Comparison of ENCODE assay signal across 13 cellular contexts in genomic region chr3:50444782-50445181, GRCh38. TPM values are rescaled to one million over a fixed set of nuclear protein-coding genes. Genes with fewer than 3 reads are reported as not detected.
DNase-seq lines count a peak whose midpoint lies in the region; ATAC-seq and TF ChIP-seq lines count a peak whose summit lies in the region.
"Had no signal": no experiment of that assay in that cellular context is flagged by ENCODE, and none has a peak within 500 bp of the region (broad histone marks: within the 10 kb centered on the region; RNA-seq: fewer than 3 reads in every experiment).

No MANE protein-coding gene starts in this region.

- POLR2A ChIA-PET in CD8-positive, alpha-beta T cell (lab: Charles Lee): no interaction called here

- H3K27ac ChIP-seq in C4-2B (peak overlapping the region; percentile 66), upper lobe of right lung (peak overlapping the region; percentile 66)
- H3K27ac ChIP-seq in CD8-positive, alpha-beta T cell (ENCODE audit: low read depth, low read length): no peak overlapping the region
- H3K27ac ChIP-seq: A549, GM23248, HL-60 had no signal

- no peaks in the 10 kb centered on the region for H3K36me3 ChIP-seq in upper lobe of right lung
- H3K36me3 ChIP-seq in CD8-positive, alpha-beta T cell (ENCODE audit: insufficient read depth, low read length): no peaks in the 10 kb centered on the region

- CTCF ChIA-PET in CD8-positive, alpha-beta T cell (lab: Charles Lee): interaction anchor here (4.5 kb wide), 1 partner anchor 97 kb away, joined by 21 read pairs; no protein-coding TSS in a partner anchor

- H3K4me1 Mint-ChIP-seq in effector memory CD8-positive, alpha-beta T cell (ENCODE audit: low read depth in 2 of 2): peaks cover 9 to 38% of the 10 kb centered on the region in 2 donors
- H3K4me1 Mint-ChIP-seq in natural killer cell: peaks cover 41 to 73% of the 10 kb centered on the region in 2 donors
- peaks cover 8% of the 10 kb centered on the region for H3K4me1 Mint-ChIP-seq in activated CD4-positive, alpha-beta T cell treated with anti-CD3 and anti-CD28 coated beads, Interleukin-2, amount 10 ng/mL, durations not matched to agents 24 days and 14 days
- H3K4me1 Mint-ChIP-seq in CD8-positive, alpha-beta T cell (ENCODE audit: low read depth): peaks cover 20% of the 10 kb centered on the region

- peaks cover 49% of the 10 kb centered on the region for H3K4me1 ChIP-seq in upper lobe of right lung
- H3K4me1 ChIP-seq in CD8-positive, alpha-beta T cell (ENCODE audit: insufficient read depth, low read length): peaks cover 16% of the 10 kb centered on the region
- H3K4me1 ChIP-seq: A549 had no signal

- H3K4me3 Mint-ChIP-seq in effector memory CD8-positive, alpha-beta T cell: no peak overlapping the region
- H3K4me3 Mint-ChIP-seq in natural killer cell: no peak overlapping the region
- H3K4me3 Mint-ChIP-seq in activated CD4-positive, alpha-beta T cell treated with anti-CD3 and anti-CD28 coated beads, Interleukin-2, amount 10 ng/mL, durations not matched to agents 24 days and 14 days: no peak overlapping the region
- H3K4me3 Mint-ChIP-seq in CD8-positive, alpha-beta T cell: no peak overlapping the region

- H3K27me3 Mint-ChIP-seq in effector memory CD8-positive, alpha-beta T cell: no peaks in the 10 kb centered on the region
- no peaks in the 10 kb centered on the region for H3K27me3 Mint-ChIP-seq in natural killer cell (ENCODE audit: low read depth in 2 of 2)
- H3K27me3 Mint-ChIP-seq in activated CD4-positive, alpha-beta T cell treated with anti-CD3 and anti-CD28 coated beads, Interleukin-2, amount 10 ng/mL, durations not matched to agents 24 days and 14 days: no peaks in the 10 kb centered on the region
- H3K27me3 Mint-ChIP-seq in CD8-positive, alpha-beta T cell (ENCODE audit: low read depth): no peaks in the 10 kb centered on the region

- no peaks in the 10 kb centered on the region for H3K9me3 Mint-ChIP-seq in effector memory CD8-positive, alpha-beta T cell
- H3K9me3 Mint-ChIP-seq in natural killer cell: no peaks in the 10 kb centered on the region
- H3K9me3 Mint-ChIP-seq in activated CD4-positive, alpha-beta T cell treated with anti-CD3 and anti-CD28 coated beads, Interleukin-2, amount 10 ng/mL, durations not matched to agents 24 days and 14 days: no peaks in the 10 kb centered on the region
- no peaks in the 10 kb centered on the region for H3K9me3 Mint-ChIP-seq in CD8-positive, alpha-beta T cell

- intact Hi-C loops in natural killer cell (cut with micrococcal nuclease) (no loop called here), upper lobe of right lung (cut with DNase I) (no loop called here)
- intact Hi-C loops in activated CD4-positive, alpha-beta T cell treated with anti-CD3 and anti-CD28 coated beads, Interleukin-2, amount 10 ng/mL, durations not matched to agents 24 days and 14 days (cut with micrococcal nuclease): no loop called here
- intact Hi-C loops in CD8-positive, alpha-beta T cell (cut with DNase I, micrococcal nuclease): no loop called here

- TF ChIP-seq CTCF in C4-2B (conservative IDR thresholded peaks at IDR 0.05) (no peak), natural killer cell (IDR thresholded peaks at IDR 0.05) (no peak), upper lobe of right lung (IDR thresholded peaks at IDR 0.05) (no peak)
- TF ChIP-seq CTCF in CD8-positive, alpha-beta T cell (IDR thresholded peaks at IDR 0.05): no peak

- H3K27ac Mint-ChIP-seq in effector memory CD8-positive, alpha-beta T cell: peak overlapping the region in 1 of 2 donors; percentile 10
- peak overlapping the region in 1 of 2 donors; percentile 41 for H3K27ac Mint-ChIP-seq in natural killer cell
- H3K27ac Mint-ChIP-seq in activated CD4-positive, alpha-beta T cell treated with anti-CD3 and anti-CD28 coated beads, Interleukin-2, amount 10 ng/mL, durations not matched to agents 24 days and 14 days: no peak overlapping the region
- H3K27ac Mint-ChIP-seq in CD8-positive, alpha-beta T cell: no peak overlapping the region

- peak; percentile 29 for ATAC-seq in effector memory CD8-positive, alpha-beta T cell (replicated peaks)
- ATAC-seq in natural killer cell (peak; percentile 27 to 79 (median 71)), upper lobe of right lung (no peak), GM21529 (IDR thresholded peaks at IDR 0.05; ENCODE audit: unreplicated experiment) (no peak)
- no peak for ATAC-seq in CD8-positive, alpha-beta T cell
- ATAC-seq: A549, HCT116 had no signal

- no peaks in the 10 kb centered on the region for H3K9me3 ChIP-seq in upper lobe of right lung
- H3K9me3 ChIP-seq in CD8-positive, alpha-beta T cell (ENCODE audit: low read length): no peaks in the 10 kb centered on the region
- H3K9me3 ChIP-seq: A549 had no signal

- H3K4me3 ChIP-seq in upper lobe of right lung: no peak overlapping the region
- H3K4me3 ChIP-seq in CD8-positive, alpha-beta T cell (ENCODE audit: low read depth, low read length): no peak overlapping the region
- H3K4me3 ChIP-seq: A549, GM23248 had no signal

- no peak for DNase-seq in effector memory CD8-positive, alpha-beta T cell
- DNase-seq in natural killer cell (no peak), upper lobe of right lung (no peak)
- no peak for DNase-seq in activated CD4-positive, alpha-beta T cell treated with anti-CD3 and anti-CD28 coated beads, Interleukin-2, amount 10 ng/mL, durations not matched to agents 24 days and 14 days
- DNase-seq in CD8-positive, alpha-beta T cell: no peak
- DNase-seq: IMR-90 had no signal

- no peaks in the 10 kb centered on the region for H3K27me3 ChIP-seq in upper lobe of right lung
- no peaks in the 10 kb centered on the region for H3K27me3 ChIP-seq in CD8-positive, alpha-beta T cell (ENCODE audit: insufficient read depth, low read length)

- H3K36me3 Mint-ChIP-seq in effector memory CD8-positive, alpha-beta T cell (ENCODE audit: insufficient read depth): peaks cover 3% of the 10 kb centered on the region
- H3K36me3 Mint-ChIP-seq in natural killer cell: no peaks in the 10 kb centered on the region
- H3K36me3 Mint-ChIP-seq in activated CD4-positive, alpha-beta T cell treated with anti-CD3 and anti-CD28 coated beads, Interleukin-2, amount 10 ng/mL, durations not matched to agents 24 days and 14 days (ENCODE audit: low read depth): no peaks in the 10 kb centered on the region
- no peaks in the 10 kb centered on the region for H3K36me3 Mint-ChIP-seq in CD8-positive, alpha-beta T cell

RNA-seq across cellular contexts. Expression of gene CACNA2D2, which starts 58.7 kb away (rescaled TPM):
- total RNA-seq in natural killer cell (10 to 100 TPM; 36.5 to 56.4 (median 43.8) TPM), upper lobe of right lung (119 TPM)
- total RNA-seq in activated CD4-positive, alpha-beta T cell treated with anti-CD3 and anti-CD28 coated beads, Interleukin-2, amount 10 ng/mL, durations not matched to agents 24 days and 14 days: 0.23 and 0.62 TPM in 2 replicates
- total RNA-seq in CD8-positive, alpha-beta T cell: 1 to 10 TPM; 7.2 to 8.7 TPM
- total RNA-seq: Daoy, GM23248, IMR-90 had no signal

Comparison
In these comparisons a context has a peak if more than half of its experiments do, and no peak if none do; other contexts are left out.
1. ATAC-seq: peak in effector memory CD8-positive, alpha-beta T cell (single experiment) and natural killer cell (3 of 3); none in upper lobe of right lung (single experiment), CD8-positive, alpha-beta T cell (single experiment) and GM21529 (single experiment).